18 cellular contexts compared by ENCODE assay signal in the genomic region with DNA sequence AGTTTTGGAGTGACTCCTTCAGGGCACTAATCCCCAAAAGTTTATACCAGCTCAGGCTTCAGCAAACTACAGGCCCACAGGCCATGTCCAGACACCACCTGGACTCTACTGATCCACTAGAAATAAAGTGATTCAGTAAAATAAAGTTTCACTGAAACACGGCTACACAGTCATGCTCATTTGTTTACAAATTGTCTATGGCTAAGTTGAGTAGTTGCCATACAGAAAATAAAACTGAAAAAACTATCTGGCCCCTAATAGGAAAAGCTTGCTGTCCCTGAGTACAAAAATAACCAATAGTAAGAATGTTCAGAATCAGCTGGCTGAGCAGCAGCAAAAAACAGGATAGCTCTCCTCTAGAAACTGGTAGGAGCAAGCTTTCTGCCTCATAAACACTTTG.
A peak's percentile ranks its signal among the peaks of the same experiment; 100 is the strongest.
DNase-seq lines count a peak whose midpoint lies in the region; ATAC-seq, FAIRE-seq and TF ChIP-seq lines count a peak whose summit lies in the region.
"Had no signal": no experiment of that assay in that cellular context is flagged by ENCODE, and none has a peak within 500 bp of the region (broad histone marks: within the 10 kb centered on the region; RNA-seq: fewer than 3 reads in every experiment).

No MANE protein-coding gene starts in this region.

- H3K27me3 Mint-ChIP-seq in CD8-positive, alpha-beta memory T cell: no peaks in the 10 kb centered on the region

- H3K9me3 ChIP-seq in GM12878 (replicated peaks; ENCODE audit: control insufficient read depth, insufficient read depth, low read length): no peaks in the 10 kb centered on the region
- H3K9me3 ChIP-seq in thyroid gland: no peaks in the 10 kb centered on the region
- H3K9me3 ChIP-seq in BE2C: no peaks in the 10 kb centered on the region
- H3K9me3 ChIP-seq in CD8-positive, alpha-beta memory T cell (ENCODE audit: low read length): no peaks in the 10 kb centered on the region
- H3K9me3 ChIP-seq: esophagus muscularis mucosa had no signal

- no peaks in the 10 kb centered on the region for H3K9me3 Mint-ChIP-seq in CD8-positive, alpha-beta memory T cell
- H3K9me3 Mint-ChIP-seq: neural crest cell; T-helper 1 cell treated with Interleukin-12 subunit alpha and Interleukin-12 subunit beta and Interleukin-4 antibody, amounts not matched to agents 30 μg/mL and 1 μg/mL, for 36 hours had no signal

- BruUV-seq in GM12878 (replicated peaks; lab: Mats Ljungman, UMichigan): no TSS peak

- SMC1A ChIA-PET in GM12878 (lab: Charles Lee; ENCODE audit: uncharacterized antibody, unreplicated experiment): interaction anchor here (0.9 to 1.8 kb wide), 10 partner anchors 9 to 277 kb away, joined by 3 to 11 read pairs (median 4); no protein-coding TSS in a partner anchor

- H3K27ac Mint-ChIP-seq in CD8-positive, alpha-beta memory T cell: no peak overlapping the region
- H3K27ac Mint-ChIP-seq: activated T-cell treated with anti-CD3 and anti-CD28 coated beads, Interleukin-2, amount 50 U/mL, for 72 hours; T-helper 1 cell treated with Interleukin-12 subunit alpha and Interleukin-12 subunit beta and Interleukin-4 antibody, amounts not matched to agents 30 μg/mL and 1 μg/mL, for 36 hours had no signal

- TF ChIP-seq POLR2A in GM12878 (IDR thresholded peaks at IDR 0.05; ENCODE audit: low read depth, low read length): no peak
- no peak for TF ChIP-seq POLR2A in thyroid gland (IDR thresholded peaks at IDR 0.05)

- no peak for TF ChIP-seq EP300 in GM12878 (IDR thresholded peaks at IDR 0.05; ENCODE audit: borderline replicate concordance in 1 of 2, control insufficient read depth in 1 of 2, low read depth in 2 of 2, low read length in 2 of 2)

- FAIRE-seq in GM12878 (lab: Jason Lieb, UNC): no peak

- CTCF ChIA-PET in GM12878 (lab: Yijun Ruan, JAX): interaction anchor here (0.6 to 1.8 kb wide), 9 partner anchors 9 to 69 kb away, joined by 3 to 7 read pairs (median 3); no protein-coding TSS in a partner anchor
- CTCF ChIA-PET in CD8-positive, alpha-beta memory T cell (lab: Charles Lee): no interaction called here

- no peak overlapping the region for H3K4me3 ChIP-seq in GM12878
- no peak overlapping the region for H3K4me3 ChIP-seq in thyroid gland (replicated peaks in 1 of 3)
- no peak overlapping the region for H3K4me3 ChIP-seq in BE2C (ENCODE audit: low read depth, low read length)
- H3K4me3 ChIP-seq in CD8-positive, alpha-beta memory T cell (ENCODE audit: low read length): no peak overlapping the region
- H3K4me3 ChIP-seq: esophagus muscularis mucosa had no signal

- H3K4me3 Mint-ChIP-seq in CD8-positive, alpha-beta memory T cell: no peak overlapping the region
- H3K4me3 Mint-ChIP-seq: activated T-cell treated with anti-CD3 and anti-CD28 coated beads, Interleukin-2, amount 50 U/mL, for 72 hours; neural crest cell; T-helper 1 cell treated with Interleukin-12 subunit alpha and Interleukin-12 subunit beta and Interleukin-4 antibody, amounts not matched to agents 30 μg/mL and 1 μg/mL, for 36 hours had no signal

- RAD21 ChIA-PET in GM12878 (lab: Charles Lee; ENCODE audit: unreplicated experiment): interaction anchor here (0.7 to 1.5 kb wide), 6 partner anchors 8 to 75 kb away, joined by 3 to 6 read pairs (median 3); no protein-coding TSS in a partner anchor

- no peak for DNase-seq in activated CD4-positive, CD25-positive, alpha-beta regulatory T cell (lab: John Stamatoyannopoulos, UW)
- DNase-seq in GM12878 (ENCODE audit: low read depth, low spot score) (peak; percentile 24), thyroid gland (peak; percentile 16 to 25), NCI-H1436 treated with DMSO at 0.1 percent for 48 hours (lab: John Stamatoyannopoulos, UW) (no peak), BE2C (no peak)
- no peak for DNase-seq in CD8-positive, alpha-beta memory T cell
- DNase-seq: 8988T; activated T-cell treated with anti-CD3 and anti-CD28 coated beads, Interleukin-2, amount 50 U/mL, for 72 hours; dermis blood vessel endothelial cell; KBM-7; NCI-H1694 treated with DMSO at 0.1 percent for 48 hours; stimulated activated naive CD4-positive, alpha-beta T cell treated with Interleukin-2 at 50 U/mL for 16 hours had no signal

- H4K20me1 ChIP-seq in GM12878 (ENCODE audit: control insufficient read depth, insufficient read depth): no peaks in the 10 kb centered on the region

- H3K36me3 ChIP-seq in GM12878 (ENCODE audit: control insufficient read depth in 2 of 2, insufficient read depth in 2 of 2, low read length in 1 of 2) (peaks cover 0 to 2% of the 10 kb centered on the region in 2 experiments; a peak in 1 of 4 replicates), thyroid gland (no peaks in the 10 kb centered on the region), BE2C (no peaks in the 10 kb centered on the region)
- H3K36me3 ChIP-seq in CD8-positive, alpha-beta memory T cell (ENCODE audit: insufficient read depth, low read length): no peaks in the 10 kb centered on the region
- H3K36me3 ChIP-seq: esophagus muscularis mucosa had no signal

- H3K36me3 Mint-ChIP-seq in CD8-positive, alpha-beta memory T cell: no peaks in the 10 kb centered on the region

- H2AFZ ChIP-seq in GM12878 (ENCODE audit: control insufficient read depth, low read depth, low read length): no peak overlapping the region

- H3K27ac ChIP-seq in GM12878 (ENCODE audit: control insufficient read depth, insufficient read depth) (peak overlapping the region; percentile 39), thyroid gland (peak overlapping the region; percentile 31 to 47 (median 35))
- H3K27ac ChIP-seq in CD8-positive, alpha-beta memory T cell (ENCODE audit: low read depth, low read length): no peak overlapping the region

- H3K27me3 ChIP-seq in GM12878 (replicated peaks in 1 of 2; ENCODE audit: control insufficient read depth in 2 of 2, insufficient read depth in 2 of 2, low read length in 1 of 2) (no peaks in the 10 kb centered on the region), thyroid gland (no peaks in the 10 kb centered on the region), BE2C (no peaks in the 10 kb centered on the region)
- no peaks in the 10 kb centered on the region for H3K27me3 ChIP-seq in CD8-positive, alpha-beta memory T cell (ENCODE audit: insufficient read depth, low read length, poor library complexity, severe bottlenecking)
- H3K27me3 ChIP-seq: esophagus muscularis mucosa had no signal

- ATAC-seq in activated CD4-positive, CD25-positive, alpha-beta regulatory T cell treated with anti-CD3 and anti-CD28 coated beads, Interleukin-2, amount 50 U/mL, for 24 hours: peak; percentile 51 to 76
- peak; percentile 48 for ATAC-seq in HG02678 (IDR thresholded peaks at IDR 0.05; ENCODE audit: unreplicated experiment)
- peak; percentile 79 for ATAC-seq in GM12878
- ATAC-seq: Panc1 had no signal

- H3K4me2 ChIP-seq in GM12878 (ENCODE audit: control insufficient read depth, insufficient read depth): peak overlapping the region; percentile 36

- in situ Hi-C loops in GM12878 (cut with MboI): no loop called here

- H3K4me1 ChIP-seq in GM12878 (ENCODE audit: control insufficient read depth, insufficient read depth, low read length) (peaks cover 10% of the 10 kb centered on the region; the same call in 1 of the 2 replicates), thyroid gland (peaks cover 30 to 31% of the 10 kb centered on the region in 2 donors), BE2C (peaks cover 10% of the 10 kb centered on the region; the same call in 1 of the 2 replicates)
- no peaks in the 10 kb centered on the region for H3K4me1 ChIP-seq in CD8-positive, alpha-beta memory T cell (ENCODE audit: insufficient read depth, low read length)

- WGBS in GM12878 (ENCODE audit: insufficient coverage, insufficient replicate concordance, low lambda C conversion rate, missing lambda C conversion rate): 0% methylated on average over 1 of the region's 1 CpG
- 18 to 24% methylated on average over 1 of the region's 1 CpG for WGBS in thyroid gland, 2 donors

- TF ChIP-seq RAD21 in GM12878 (IDR thresholded peaks at IDR 0.05; ENCODE audit: insufficient read depth, low read depth, low read length): no peak

- peaks cover 2 to 10% (median 3%) of the 10 kb centered on the region in 3 donors for H3K4me1 Mint-ChIP-seq in CD8-positive, alpha-beta memory T cell

- intact Hi-C loops in GM12878 (cut with micrococcal nuclease; ENCODE audit: unreplicated experiment): no loop called here
- intact Hi-C loops in thyroid gland (cut with DNase I): no loop called here

- no peak for TF ChIP-seq CTCF in GM12878 (IDR thresholded peaks at IDR 0.05 in 2 of 3, conservative IDR thresholded peaks at IDR 0.05 in 1 of 3; ENCODE audit: control insufficient read depth in 2 of 3, extremely low read depth in 1 of 3, insufficient read depth in 1 of 3, low read depth in 3 of 3, low read length in 3 of 3)
- no peak for TF ChIP-seq CTCF in thyroid gland (IDR thresholded peaks at IDR 0.05)
- TF ChIP-seq CTCF in BE2C (IDR thresholded peaks at IDR 0.05; ENCODE audit: low read depth, low read length): no peak

- H3K79me2 ChIP-seq in GM12878 (ENCODE audit: control insufficient read depth, insufficient read depth, low read length): no peaks in the 10 kb centered on the region; the same call in 1 of the 2 replicates

- no peak overlapping the region for H3K9ac ChIP-seq in GM12878 (ENCODE audit: control insufficient read depth, insufficient read depth, low read length)

- POLR2A ChIA-PET in GM12878 (lab: Charles Lee): interaction anchor here (0.6 to 1.2 kb wide), 5 partner anchors 8 to 60 kb away, joined by 3 to 4 read pairs (median 3); no protein-coding TSS in a partner anchor
- POLR2A ChIA-PET in CD8-positive, alpha-beta memory T cell (lab: Charles Lee): no interaction called here

TF ChIP-seq in GM12878, 131 proteins besides CTCF, POLR2A, EP300 and RAD21:
- no peak for TF ChIP-seq TAF1 (IDR thresholded peaks at IDR 0.05; ENCODE audit: borderline replicate concordance, low read depth, low read length)
- TF ChIP-seq, protein P1, sequence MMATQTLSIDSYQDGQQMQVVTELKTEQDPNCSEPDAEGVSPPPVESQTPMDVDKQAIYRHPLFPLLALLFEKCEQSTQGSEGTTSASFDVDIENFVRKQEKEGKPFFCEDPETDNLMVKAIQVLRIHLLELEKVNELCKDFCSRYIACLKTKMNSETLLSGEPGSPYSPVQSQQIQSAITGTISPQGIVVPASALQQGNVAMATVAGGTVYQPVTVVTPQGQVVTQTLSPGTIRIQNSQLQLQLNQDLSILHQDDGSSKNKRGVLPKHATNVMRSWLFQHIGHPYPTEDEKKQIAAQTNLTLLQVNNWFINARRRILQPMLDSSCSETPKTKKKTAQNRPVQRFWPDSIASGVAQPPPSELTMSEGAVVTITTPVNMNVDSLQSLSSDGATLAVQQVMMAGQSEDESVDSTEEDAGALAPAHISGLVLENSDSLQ (IDR thresholded peaks at IDR 0.05): peak; percentile 33; the same call in 1 of the 2 replicates

Comparison
In these comparisons a context has a peak if more than half of its experiments do, and no peak if none do; other contexts are left out.
1. DNase-seq: peak in GM12878 (single experiment) and thyroid gland (2 of 2); none in activated CD4-positive, CD25-positive, alpha-beta regulatory T cell (0 of 4), NCI-H1436 treated with DMSO at 0.1 percent for 48 hours (single experiment), BE2C (single experiment) and CD8-positive, alpha-beta memory T cell (0 of 5).
2. Peak in every context shown above with its lines, with median percentiles within 50 percentile points of each other: ATAC-seq.